ENCODE assay signal across 8 cellular contexts in the genomic region with DNA sequence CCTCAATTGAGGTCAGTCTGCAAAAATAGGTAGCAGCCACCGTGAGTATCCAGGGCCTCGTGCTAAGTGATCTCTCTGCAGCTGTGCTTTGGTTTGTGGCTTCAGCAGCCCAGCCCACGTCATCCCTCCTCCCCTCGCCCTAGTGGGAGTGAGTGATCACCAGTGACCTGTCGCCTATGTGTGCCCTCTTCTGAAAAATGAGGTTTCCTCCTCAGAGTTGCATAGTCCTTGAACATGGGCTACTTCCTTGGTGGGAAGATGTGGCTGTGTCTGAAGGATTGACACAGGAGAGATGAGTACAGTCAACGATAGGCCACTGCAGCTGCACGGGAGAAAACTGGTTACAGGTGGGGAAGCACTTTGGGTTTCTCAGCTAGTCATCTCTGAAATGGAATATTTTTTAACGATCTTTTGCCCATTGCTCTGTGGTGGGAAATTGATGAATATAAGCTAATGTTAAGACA.
DNase-seq lines count a peak whose midpoint lies in the region; ATAC-seq and TF ChIP-seq lines count a peak whose summit lies in the region.

No MANE protein-coding gene starts in this region.

- H2AFZ ChIP-seq in mammary epithelial cell (ENCODE audit: low read depth, low read length): no peak overlapping the region

- no peaks in the 10 kb centered on the region for H3K9me3 ChIP-seq in mammary epithelial cell (replicated peaks; ENCODE audit: insufficient read depth, low read length)

- peaks cover 27% of the 10 kb centered on the region for H3K36me3 Mint-ChIP-seq in T-cell
- H3K36me3 Mint-ChIP-seq in activated naive CD8-positive, alpha-beta T cell treated with anti-CD3 and anti-CD28 coated beads, Interleukin-2, amount 50 U/mL, for 24 hours (ENCODE audit: low read depth): peaks cover 68% of the 10 kb centered on the region
- H3K36me3 Mint-ChIP-seq in stimulated activated effector memory CD8-positive, alpha-beta T cell treated with anti-CD3 and anti-CD28 coated beads, Interleukin-12 subunit alpha, Interleukin-12 subunit beta, amount 100 ng/mL, for 72 hours: peaks cover 99% of the 10 kb centered on the region

- ATAC-seq in GM18499 (IDR thresholded peaks at IDR 0.05; ENCODE audit: insufficient read depth, unreplicated experiment) (peak; percentile 29), HG02870 (IDR thresholded peaks at IDR 0.05; ENCODE audit: unreplicated experiment) (peak; percentile 59), T-cell (replicated peaks in 1 of 4) (peak; percentile 50 to 70 (median 62))
- ATAC-seq in activated naive CD8-positive, alpha-beta T cell treated with anti-CD3 and anti-CD28 coated beads, Interleukin-2, amount 50 U/mL, for 24 hours: peak; percentile 67
- peak; percentile 79 for ATAC-seq in stimulated activated effector memory CD8-positive, alpha-beta T cell treated with anti-CD3 and anti-CD28 coated beads, Interleukin-12 subunit alpha, Interleukin-12 subunit beta, amount 100 ng/mL, for 72 hours

- no peaks in the 10 kb centered on the region for H3K27me3 Mint-ChIP-seq in T-cell
- peaks cover 3% of the 10 kb centered on the region for H3K27me3 Mint-ChIP-seq in activated naive CD8-positive, alpha-beta T cell treated with anti-CD3 and anti-CD28 coated beads, Interleukin-2, amount 50 U/mL, for 24 hours

- peak in 33 of 34 experiments; percentile 44 to 75 (median 63) for DNase-seq in T-cell
- peak; percentile 81 for DNase-seq in activated naive CD8-positive, alpha-beta T cell treated with anti-CD3 and anti-CD28 coated beads, Interleukin-2, amount 50 U/mL, for 24 hours
- DNase-seq in stimulated activated effector memory CD8-positive, alpha-beta T cell treated with anti-CD3 and anti-CD28 coated beads, Interleukin-12 subunit alpha, Interleukin-12 subunit beta, amount 100 ng/mL, for 72 hours (ENCODE audit: low spot score in 2 of 2): peak; percentile 59 to 89
- no peak for DNase-seq in NCI-H1694 treated with DMSO at 0.1 percent for 48 hours (lab: John Stamatoyannopoulos, UW)
- no peak for DNase-seq in mammary epithelial cell
- no peak for DNase-seq in NCI-H2029 (lab: John Stamatoyannopoulos, UW)

- CTCF ChIA-PET in T-cell (lab: Charles Lee) (interaction anchor here in 1 of 2 donors (0.6 to 1.8 kb wide), 5 partner anchors 12 to 613 kb away, joined by 3 to 6 read pairs (median 3); no protein-coding TSS in a partner anchor), mammary epithelial cell (lab: Charles Lee; ENCODE audit: low non-redundant PET) (no interaction called here)

- H3K4me1 ChIP-seq in mammary epithelial cell (ENCODE audit: insufficient read depth, low read length): peaks cover 26% of the 10 kb centered on the region

- no peaks in the 10 kb centered on the region for H3K79me2 ChIP-seq in mammary epithelial cell (ENCODE audit: insufficient read depth, low read length)

- H3K4me3 Mint-ChIP-seq in T-cell: peak overlapping the region; percentile 5 to 32 (median 18)
- H3K4me3 Mint-ChIP-seq in activated naive CD8-positive, alpha-beta T cell treated with anti-CD3 and anti-CD28 coated beads, Interleukin-2, amount 50 U/mL, for 24 hours: peak overlapping the region; percentile 73
- peak overlapping the region; percentile 62 for H3K4me3 Mint-ChIP-seq in stimulated activated effector memory CD8-positive, alpha-beta T cell treated with anti-CD3 and anti-CD28 coated beads, Interleukin-12 subunit alpha, Interleukin-12 subunit beta, amount 100 ng/mL, for 72 hours

- H3K9ac ChIP-seq in mammary epithelial cell (ENCODE audit: insufficient read depth, low read length): no peak overlapping the region

- 93% methylated on average over 6 of the region's 8 CpGs for WGBS in mammary epithelial cell (ENCODE audit: low coverage, missing lambda C conversion rate)

- dilution Hi-C loops in mammary epithelial cell (cut with HindIII; ENCODE audit: low sequenced_read_pairs): no loop called here

- intact Hi-C loops in mammary epithelial cell (cut with micrococcal nuclease): no loop called here

- H4K20me1 ChIP-seq in mammary epithelial cell (ENCODE audit: insufficient read depth, low read length): no peaks in the 10 kb centered on the region

- H3K4me3 ChIP-seq in mammary epithelial cell (replicated peaks in 1 of 3; ENCODE audit: insufficient read depth in 1 of 3, low read depth in 2 of 3, low read length in 3 of 3): no peak overlapping the region

- BruUV-seq in mammary epithelial cell (replicated peaks; lab: Mats Ljungman, UMichigan): no TSS peak

- H3K9me3 Mint-ChIP-seq in T-cell: no peaks in the 10 kb centered on the region
- no peaks in the 10 kb centered on the region for H3K9me3 Mint-ChIP-seq in activated naive CD8-positive, alpha-beta T cell treated with anti-CD3 and anti-CD28 coated beads, Interleukin-2, amount 50 U/mL, for 24 hours
- H3K9me3 Mint-ChIP-seq in stimulated activated effector memory CD8-positive, alpha-beta T cell treated with anti-CD3 and anti-CD28 coated beads, Interleukin-12 subunit alpha, Interleukin-12 subunit beta, amount 100 ng/mL, for 72 hours: no peaks in the 10 kb centered on the region

- H3K4me1 Mint-ChIP-seq in T-cell: peaks cover 78 to 86% (median 82%) of the 10 kb centered on the region in 3 donors
- H3K4me1 Mint-ChIP-seq in activated naive CD8-positive, alpha-beta T cell treated with anti-CD3 and anti-CD28 coated beads, Interleukin-2, amount 50 U/mL, for 24 hours: peaks cover 98% of the 10 kb centered on the region
- peaks cover 89% of the 10 kb centered on the region for H3K4me1 Mint-ChIP-seq in stimulated activated effector memory CD8-positive, alpha-beta T cell treated with anti-CD3 and anti-CD28 coated beads, Interleukin-12 subunit alpha, Interleukin-12 subunit beta, amount 100 ng/mL, for 72 hours

- POLR2A ChIA-PET in T-cell (lab: Charles Lee): interaction anchor here (0.5 to 2.7 kb wide), 8 partner anchors 9 to 150 kb away, joined by 3 to 8 read pairs (median 4); a partner anchor contains a TSS

- no peak for TF ChIP-seq CTCF in mammary epithelial cell (conservative IDR thresholded peaks at IDR 0.05 in 1 of 2, IDR thresholded peaks at IDR 0.05 in 1 of 2; ENCODE audit: extremely low read depth in 1 of 2, insufficient read depth in 1 of 2, low read depth in 1 of 2, low read length in 2 of 2)

- no peak overlapping the region for H3K27ac ChIP-seq in mammary epithelial cell (ENCODE audit: insufficient read depth, low read depth, low read length)

- in situ Hi-C loops in mammary epithelial cell (cut with MboI; ENCODE audit: low sequenced_read_pairs in 2 of 2): no loop called here

- peak overlapping the region; percentile 85 to 90 for H3K27ac Mint-ChIP-seq in T-cell
- peak overlapping the region; percentile 98 for H3K27ac Mint-ChIP-seq in activated naive CD8-positive, alpha-beta T cell treated with anti-CD3 and anti-CD28 coated beads, Interleukin-2, amount 50 U/mL, for 24 hours
- peak overlapping the region; percentile 93 for H3K27ac Mint-ChIP-seq in stimulated activated effector memory CD8-positive, alpha-beta T cell treated with anti-CD3 and anti-CD28 coated beads, Interleukin-12 subunit alpha, Interleukin-12 subunit beta, amount 100 ng/mL, for 72 hours

- no peaks in the 10 kb centered on the region for H3K36me3 ChIP-seq in mammary epithelial cell (ENCODE audit: insufficient read depth, low read length)

- H3K4me2 ChIP-seq in mammary epithelial cell (ENCODE audit: insufficient read depth, low read depth, low read length): no peak overlapping the region

- H3K27me3 ChIP-seq in mammary epithelial cell (ENCODE audit: insufficient read depth, low read length): no peaks in the 10 kb centered on the region

Comparison
In these comparisons a context has a peak if more than half of its experiments do, and no peak if none do; other contexts are left out.
1. ATAC-seq: peak in every context shown above with its lines; median percentile 79 in stimulated activated effector memory CD8-positive, alpha-beta T cell treated with anti-CD3 and anti-CD28 coated beads, Interleukin-12 subunit alpha, Interleukin-12 subunit beta, amount 100 ng/mL, for 72 hours; 67 in activated naive CD8-positive, alpha-beta T cell treated with anti-CD3 and anti-CD28 coated beads, Interleukin-2, amount 50 U/mL, for 24 hours; 62 in T-cell; 59 in HG02870; 29 in GM18499.
2. DNase-seq: peak in T-cell (33 of 34), activated naive CD8-positive, alpha-beta T cell treated with anti-CD3 and anti-CD28 coated beads, Interleukin-2, amount 50 U/mL, for 24 hours (single experiment) and stimulated activated effector memory CD8-positive, alpha-beta T cell treated with anti-CD3 and anti-CD28 coated beads, Interleukin-12 subunit alpha, Interleukin-12 subunit beta, amount 100 ng/mL, for 72 hours (2 of 2); none in NCI-H1694 treated with DMSO at 0.1 percent for 48 hours (single experiment), mammary epithelial cell (single experiment) and NCI-H2029 (single experiment).
3. H3K4me3 Mint-ChIP-seq: peak in every context shown above with its lines; median percentile 73 in activated naive CD8-positive, alpha-beta T cell treated with anti-CD3 and anti-CD28 coated beads, Interleukin-2, amount 50 U/mL, for 24 hours; 62 in stimulated activated effector memory CD8-positive, alpha-beta T cell treated with anti-CD3 and anti-CD28 coated beads, Interleukin-12 subunit alpha, Interleukin-12 subunit beta, amount 100 ng/mL, for 72 hours; 18 in T-cell.
4. Peak in every context shown above with its lines, with median percentiles within 50 percentile points of each other: H3K27ac Mint-ChIP-seq.